In the genomic region with DNA sequence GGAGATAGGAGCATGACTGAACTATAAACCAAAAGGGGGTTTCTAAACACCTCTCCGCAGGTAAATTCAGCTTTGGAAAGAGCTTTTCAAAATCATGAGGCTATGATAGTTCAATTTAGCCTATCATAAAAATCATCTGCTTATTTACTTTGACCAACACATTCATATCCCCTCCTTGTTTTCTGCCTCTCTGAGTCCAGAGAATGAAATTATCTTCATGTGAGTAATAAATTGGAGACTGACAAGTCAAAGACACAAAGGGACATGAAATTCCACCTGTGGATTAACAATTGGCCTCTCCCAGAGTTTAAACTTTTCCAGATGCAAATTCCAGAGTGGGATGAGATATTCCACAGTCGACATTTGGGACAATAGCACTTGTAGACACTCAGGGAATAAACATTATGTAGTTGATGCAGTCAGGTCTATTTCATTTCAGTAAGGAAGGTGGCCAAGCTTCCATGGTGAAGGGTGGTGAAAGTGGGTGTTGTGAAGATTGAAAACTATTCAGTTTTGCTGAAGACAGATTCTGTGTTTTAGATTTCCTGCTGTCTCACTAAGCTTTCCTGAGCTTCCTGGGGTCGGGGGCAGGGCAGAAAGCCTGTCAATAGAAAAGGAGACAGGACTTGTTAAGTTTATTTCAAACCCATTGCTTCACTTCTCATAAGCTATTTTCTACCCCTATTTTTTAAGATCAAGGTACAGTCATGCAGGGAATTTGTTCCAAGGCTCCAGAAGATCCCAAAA, we compare ENCODE assay signal across 8 cellular contexts.
DNase-seq lines count a peak whose midpoint lies in the region; ATAC-seq, FAIRE-seq and TF ChIP-seq lines count a peak whose summit lies in the region.

No MANE protein-coding gene starts in this region.

- H3K4me3 ChIP-seq in coronary artery (no peak overlapping the region), rectal smooth muscle tissue (ENCODE audit: low read length) (peak overlapping the region; percentile 23)

- no peaks in the 10 kb centered on the region for H3K36me3 ChIP-seq in rectal smooth muscle tissue (ENCODE audit: control insufficient read depth, insufficient read depth, low read length)

- H3K27ac ChIP-seq in coronary artery = peak overlapping the region; percentile 38 to 46
- peak overlapping the region; percentile 38 for H3K27ac ChIP-seq in rectal smooth muscle tissue (ENCODE audit: low read depth, low read length)

- no peak for ATAC-seq in GM21529 (IDR thresholded peaks at IDR 0.05; ENCODE audit: unreplicated experiment)
- no peak for ATAC-seq in GM19328 (IDR thresholded peaks at IDR 0.05; ENCODE audit: unreplicated experiment)

- peak; percentile 35 for FAIRE-seq in RCC 7860 (lab: Jason Lieb, UNC)

- DNase-seq in Daoy (ENCODE audit: low read depth) (peak; percentile 40), RCC 7860 (ENCODE audit: low spot score) (peak; percentile 28), coronary artery (ENCODE audit: low spot score) (no peak), MV-4-11 (lab: John Stamatoyannopoulos, UW) (no peak), T1000 (lab: John Stamatoyannopoulos, UW) (no peak)

- H3K4me1 ChIP-seq in rectal smooth muscle tissue (ENCODE audit: control insufficient read depth, insufficient read depth, low read length) = peaks cover 7% of the 10 kb centered on the region

- H3K9ac ChIP-seq in rectal smooth muscle tissue (ENCODE audit: low read length) = no peak overlapping the region

- TF ChIP-seq CTCF in coronary artery (IDR thresholded peaks at IDR 0.05) = no peak

- H3K27me3 ChIP-seq in rectal smooth muscle tissue (ENCODE audit: control insufficient read depth, insufficient read depth, low read length) = no peaks in the 10 kb centered on the region

Comparison
In these comparisons a context has a peak if more than half of its experiments do, and no peak if none do; other contexts are left out.
1. DNase-seq: peak in Daoy (single experiment) and RCC 7860 (single experiment); none in coronary artery (single experiment), MV-4-11 (single experiment) and T1000 (single experiment).